ENCODE assay signal across 9 cellular contexts in the genomic region with DNA sequence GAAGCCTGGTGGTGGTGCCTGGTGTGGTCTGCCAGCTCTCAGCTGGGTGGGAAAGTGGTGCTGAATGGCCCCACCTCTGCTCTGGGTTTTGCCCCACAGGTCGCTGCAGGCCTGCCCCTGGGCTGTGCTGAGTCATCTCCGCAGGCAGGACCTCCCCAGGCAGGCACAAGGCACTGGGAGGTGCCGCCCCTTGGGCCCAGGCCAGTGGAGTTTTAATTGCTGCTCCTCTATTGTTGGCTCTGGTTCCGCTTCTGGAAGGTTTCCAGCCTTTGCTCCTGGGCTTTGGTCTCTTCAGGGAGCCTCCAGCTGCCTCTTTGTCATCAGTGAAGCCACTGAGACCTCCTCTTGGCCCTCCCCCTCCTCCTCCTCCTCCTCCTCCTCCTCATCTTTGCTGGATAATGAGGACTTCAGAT.
A peak's percentile ranks its signal among the peaks of the same experiment; 100 is the strongest.
DNase-seq lines count a peak whose midpoint lies in the region; ATAC-seq and TF ChIP-seq lines count a peak whose summit lies in the region.
"Had no signal": no experiment of that assay in that cellular context is flagged by ENCODE, and none has a peak within 500 bp of the region (broad histone marks: within the 10 kb centered on the region; RNA-seq: fewer than 3 reads in every experiment).

No MANE protein-coding gene starts in this region.

- no peak overlapping the region for H3K56ac ChIP-seq in H9 (ENCODE audit: insufficient read length, low read depth, low read length)

- no peak overlapping the region for H2BK120ac ChIP-seq in H9 (ENCODE audit: low read depth, low read length, poor library complexity, severe bottlenecking)

- no peak overlapping the region for H4K5ac ChIP-seq in H9 (ENCODE audit: insufficient read length, low read depth, low read length)

- H3K4me1 ChIP-seq in H9 (ENCODE audit: insufficient read depth, low read length) (no peaks in the 10 kb centered on the region), psoas muscle (no peaks in the 10 kb centered on the region), spleen (peaks cover 0 to 12% (median 4%) of the 10 kb centered on the region in 6 donors)
- H3K4me1 ChIP-seq: parathyroid adenoma had no signal

- H3K36me3 Mint-ChIP-seq in H9 (ENCODE audit: insufficient read depth in 1 of 3, low read depth in 3 of 3) (peaks cover 24 to 37% (median 29%) of the 10 kb centered on the region in 3 experiments), glutamatergic neuron (ENCODE audit: unreplicated experiment) (peaks cover 12% of the 10 kb centered on the region)

- peaks cover 27 to 31% of the 10 kb centered on the region in 2 experiments for H3K9me3 Mint-ChIP-seq in H9
- no peaks in the 10 kb centered on the region for H3K9me3 Mint-ChIP-seq in glutamatergic neuron (ENCODE audit: unreplicated experiment)

- no peak overlapping the region for H3K4me3 Mint-ChIP-seq in H9
- H3K4me3 Mint-ChIP-seq in glutamatergic neuron (ENCODE audit: unreplicated experiment): no peak overlapping the region

- no CpG with 5 or more reads among the region's 4 CpGs for WGBS in H9 (ENCODE audit: extremely low coverage, insufficient read length, low lambda C conversion rate)
- WGBS in psoas muscle, 3 donors: 20 to 36% (median 25%) methylated on average over 4 of the region's 4 CpGs
- 10 to 21% (median 16%) methylated on average over 3 to 4 of the region's 4 CpGs for WGBS in spleen, 5 donors

- H2AFZ ChIP-seq in H9 (ENCODE audit: low read length): no peak overlapping the region
- H2AFZ ChIP-seq: parathyroid adenoma had no signal

- H4K20me1 ChIP-seq in H9 (ENCODE audit: control insufficient read depth, insufficient read depth, insufficient read length): no peaks in the 10 kb centered on the region

- no peak overlapping the region for H2BK5ac ChIP-seq in H9 (ENCODE audit: insufficient read length, low read length)

- H3K27me3 ChIP-seq in H9 (ENCODE audit: insufficient read depth, low read length): peaks cover 19% of the 10 kb centered on the region; the same call in 1 of the 2 replicates
- H3K27me3 ChIP-seq in psoas muscle (ENCODE audit: insufficient read depth in 3 of 3, low read length in 2 of 3): peaks cover 0 to 2% (median 0%) of the 10 kb centered on the region in 3 donors
- no peaks in the 10 kb centered on the region for H3K27me3 ChIP-seq in spleen (replicated peaks in 1 of 7)

- peak; percentile 15 for DNase-seq in AG09319 (ENCODE audit: extremely low read depth, low read depth)
- DNase-seq in H9: peak; percentile 55
- DNase-seq in NCI-H460 (ENCODE audit: extremely low read depth, low read depth): peak; percentile 26
- DNase-seq in epidermal melanocyte (ENCODE audit: insufficient read length, low spot score): peak; percentile 43
- DNase-seq in psoas muscle: peak; percentile 53 to 72
- DNase-seq in spleen: no peak
- DNase-seq in glutamatergic neuron: no peak

- ATAC-seq in psoas muscle: peak in 3 of 4 donors; percentile 53 to 62 (median 54)
- no peak for ATAC-seq in HG03139 (IDR thresholded peaks at IDR 0.05; ENCODE audit: unreplicated experiment)

- H3K4me3 ChIP-seq in psoas muscle (no peak overlapping the region), spleen (no peak overlapping the region)

- no peak for TF ChIP-seq POLR2A in spleen (IDR thresholded peaks at IDR 0.05)

- no peak overlapping the region for H4K91ac ChIP-seq in H9 (ENCODE audit: insufficient read length, low read depth, low read length)

- no peak overlapping the region for H3K4ac ChIP-seq in H9 (ENCODE audit: low read depth, low read length)

- no peak overlapping the region for H3K23ac ChIP-seq in H9 (ENCODE audit: insufficient read length, low read depth, low read length)

- H3K27ac Mint-ChIP-seq in H9: no peak overlapping the region
- H3K27ac Mint-ChIP-seq in glutamatergic neuron (ENCODE audit: unreplicated experiment): no peak overlapping the region

- H2BK20ac ChIP-seq in H9 (ENCODE audit: low read depth, low read length, poor library complexity, severe bottlenecking): no peak overlapping the region

- no peaks in the 10 kb centered on the region for H3K23me2 ChIP-seq in H9 (ENCODE audit: insufficient read length, low read depth, low read length, poor library complexity, severe bottlenecking)

- H3K9me3 ChIP-seq in H9 (ENCODE audit: control insufficient read depth, low read depth, low read length) (peaks cover 9% of the 10 kb centered on the region), psoas muscle (no peaks in the 10 kb centered on the region), spleen (peaks cover 0 to 24% (median 15%) of the 10 kb centered on the region in 8 donors)

- H3K36me3 ChIP-seq in psoas muscle (ENCODE audit: insufficient read depth in 1 of 2, low read depth in 1 of 2) (no peaks in the 10 kb centered on the region), spleen (no peaks in the 10 kb centered on the region)

- H3T11ph ChIP-seq in H9 (ENCODE audit: low read length): no peak overlapping the region

- TF ChIP-seq CTCF in AG09319 (IDR thresholded peaks at IDR 0.05; ENCODE audit: low read depth, low read length): no peak
- TF ChIP-seq CTCF in H9 (conservative IDR thresholded peaks at IDR 0.05): no peak
- TF ChIP-seq CTCF in psoas muscle (IDR thresholded peaks at IDR 0.05): no peak
- TF ChIP-seq CTCF in spleen (IDR thresholded peaks at IDR 0.05 in 8 of 11, conservative IDR thresholded peaks at IDR 0.05 in 3 of 11): no peak
- TF ChIP-seq CTCF in glutamatergic neuron (IDR thresholded peaks at IDR 0.05; ENCODE audit: partially characterized antibody, unreplicated experiment): no peak

- H3K79me2 ChIP-seq in H9 (ENCODE audit: insufficient read depth, low read length): no peaks in the 10 kb centered on the region
- H3K79me2 ChIP-seq: parathyroid adenoma had no signal

- H3K9ac ChIP-seq in H9 (ENCODE audit: extremely low read depth, insufficient read length, low read length): no peak overlapping the region
- H3K9ac ChIP-seq: parathyroid adenoma had no signal

- no peak overlapping the region for H2BK12ac ChIP-seq in H9 (ENCODE audit: insufficient read length, low read depth, low read length)

- H3K14ac ChIP-seq in H9 (ENCODE audit: insufficient read depth, low read length): no peak overlapping the region

- H2AK5ac ChIP-seq in H9 (ENCODE audit: insufficient read length, low read length): no peak overlapping the region

- intact Hi-C loops in psoas muscle (cut with DNase I): no loop called here
- intact Hi-C loops in spleen (cut with DNase I; ENCODE audit: low total_unique reads): no loop called here

- H3K79me1 ChIP-seq in H9 (ENCODE audit: insufficient read depth, low read depth, low read length, poor library complexity, severe bottlenecking): no peaks in the 10 kb centered on the region

- H4K8ac ChIP-seq in H9 (replicated peaks; ENCODE audit: insufficient read length, low read depth, low read length): no peak overlapping the region

- H3K27ac ChIP-seq in H9 (ENCODE audit: insufficient read length, low read depth, low read length) (no peak overlapping the region), psoas muscle (no peak overlapping the region), spleen (no peak overlapping the region)
- H3K27ac ChIP-seq: parathyroid adenoma had no signal

- H3K4me2 ChIP-seq in H9 (ENCODE audit: insufficient read depth, insufficient read length, low read length): no peak overlapping the region

- H2BK15ac ChIP-seq in H9 (ENCODE audit: low read depth, low read length): no peak overlapping the region

- H3K4me1 Mint-ChIP-seq in H9 (peaks cover 11 to 13% of the 10 kb centered on the region in 2 experiments), glutamatergic neuron (ENCODE audit: low read depth, unreplicated experiment) (no peaks in the 10 kb centered on the region)

- H3K18ac ChIP-seq in H9 (ENCODE audit: insufficient read length, low read depth, low read length): no peak overlapping the region

- H3K27me3 Mint-ChIP-seq in H9 (ENCODE audit: low read depth) (peaks cover 36% of the 10 kb centered on the region), glutamatergic neuron (ENCODE audit: unreplicated experiment) (peaks cover 3% of the 10 kb centered on the region)

Comparison
In these comparisons a context has a peak if more than half of its experiments do, and no peak if none do; other contexts are left out.
1. DNase-seq: peak in AG09319 (single experiment), H9 (single experiment), NCI-H460 (single experiment), epidermal melanocyte (single experiment) and psoas muscle (2 of 2); none in spleen (single experiment) and glutamatergic neuron (single experiment).